Comparison of ENCODE assay signal across 8 cellular contexts in genomic region chr4:4488405-4489404, GRCh38. TPM values are rescaled to one million over a fixed set of nuclear protein-coding genes. Genes with fewer than 3 reads are reported as not detected.
DNase-seq lines count a peak whose midpoint lies in the region; ATAC-seq, FAIRE-seq and TF ChIP-seq lines count a peak whose summit lies in the region.

No MANE protein-coding gene starts in this region.

- no peak overlapping the region for H3K27ac ChIP-seq in VCaP

- ATAC-seq in HG02759 (IDR thresholded peaks at IDR 0.05; ENCODE audit: unreplicated experiment): peak; percentile 76

- DNase-seq in 8988T (peak; percentile 20), NCI-H146 (lab: John Stamatoyannopoulos, UW) (peak; percentile 45), bronchial epithelial cell (ENCODE audit: low read depth) (peak; percentile 74), kidney glomerular epithelial cell (lab: John Stamatoyannopoulos, UW) (peak; percentile 70)
- DNase-seq in stimulated activated CD4-positive, alpha-beta T cell treated with anti-CD3 and anti-CD28 coated beads, Interleukin-4, amount 100 ng/mL, for 1 hour: peak; percentile 69

- H3K4me3 ChIP-seq in bronchial epithelial cell (ENCODE audit: low read depth, low read length): no peak overlapping the region

- no peaks in the 10 kb centered on the region for H3K27me3 ChIP-seq in bronchial epithelial cell (ENCODE audit: control insufficient read depth, insufficient read depth, low read length)

- TF ChIP-seq CTCF in GM12873 (IDR thresholded peaks at IDR 0.05; ENCODE audit: insufficient read depth, low read depth, low read length, missing control alignments) (peak; percentile 90), VCaP (conservative IDR thresholded peaks at IDR 0.05) (peak; percentile 93), bronchial epithelial cell (IDR thresholded peaks at IDR 0.05; ENCODE audit: insufficient read depth, low read length, severe bottlenecking) (peak; percentile 80)

- no peaks in the 10 kb centered on the region for H3K36me3 ChIP-seq in bronchial epithelial cell (ENCODE audit: control insufficient read depth, insufficient read depth, low read length)

- FAIRE-seq in bronchial epithelial cell (lab: Jason Lieb, UNC): no peak

RNA-seq across cellular contexts. Expression of gene STX18, which starts 53.1 kb away (rescaled TPM):
- 17.4 and 21.6 TPM in 2 replicates for total RNA-seq in bronchial epithelial cell

Comparison
In these comparisons a context has a peak if more than half of its experiments do, and no peak if none do; other contexts are left out.
1. DNase-seq: peak in every context shown above with its lines; median percentile 74 in bronchial epithelial cell; 70 in kidney glomerular epithelial cell; 69 in stimulated activated CD4-positive, alpha-beta T cell treated with anti-CD3 and anti-CD28 coated beads, Interleukin-4, amount 100 ng/mL, for 1 hour; 45 in NCI-H146; 20 in 8988T.